ENCODE assay signal across 23 cellular contexts in the genomic region with DNA sequence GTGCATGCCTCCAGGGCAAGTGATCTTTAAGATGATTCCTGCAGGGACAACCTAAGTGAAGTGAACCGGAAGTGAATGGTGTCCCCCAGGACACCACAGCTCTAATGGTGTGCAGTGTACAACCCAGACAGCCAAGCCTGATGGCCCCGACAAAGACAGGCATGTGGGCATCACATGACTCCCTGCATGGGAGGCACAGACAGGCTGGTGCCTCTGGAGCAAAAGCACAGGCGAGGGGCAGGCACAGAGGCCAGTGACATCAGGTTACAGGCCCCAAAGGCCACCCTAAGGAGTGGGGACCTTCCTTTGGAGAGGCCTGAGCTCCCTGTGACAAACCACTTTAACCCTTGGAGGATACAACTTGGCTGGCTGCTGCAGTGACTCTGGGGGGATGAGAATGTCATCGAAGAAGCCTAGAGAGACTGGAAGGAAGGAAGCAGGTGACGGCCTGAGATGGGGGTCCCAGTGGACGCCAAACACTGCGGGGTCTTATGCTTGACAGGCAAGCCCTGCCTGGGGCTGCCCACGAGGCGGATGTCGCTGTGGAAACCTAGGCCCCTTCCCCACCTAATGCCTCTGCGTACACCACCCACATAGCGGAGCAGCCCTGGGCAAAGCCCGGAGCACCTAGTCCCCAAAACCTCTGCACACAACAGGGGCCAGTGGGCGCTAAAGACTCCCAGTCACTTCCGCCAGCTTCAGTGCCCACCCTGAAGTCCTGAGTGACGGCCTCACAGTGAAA. TPM values are rescaled to one million over a fixed set of nuclear protein-coding genes. Genes with fewer than 3 reads are reported as not detected.
DNase-seq lines count a peak whose midpoint lies in the region; ATAC-seq and TF ChIP-seq lines count a peak whose summit lies in the region.
"Had no signal": no experiment of that assay in that cellular context is flagged by ENCODE, and none has a peak within 500 bp of the region (broad histone marks: within the 10 kb centered on the region; RNA-seq: fewer than 3 reads in every experiment).

No MANE protein-coding gene starts in this region.

- no peak overlapping the region for H3K4me3 ChIP-seq in esophagus muscularis mucosa
- no peak overlapping the region for H3K4me3 ChIP-seq in CD8-positive, alpha-beta T cell (ENCODE audit: low read depth, low read length)
- H3K4me3 ChIP-seq: body of pancreas, skin epidermis, upper lobe of left lung had no signal

- no peaks in the 10 kb centered on the region for H3K27me3 ChIP-seq in esophagus muscularis mucosa
- H3K27me3 ChIP-seq in CD8-positive, alpha-beta T cell (ENCODE audit: insufficient read depth, low read length), result no peaks in the 10 kb centered on the region
- H3K27me3 ChIP-seq: body of pancreas, upper lobe of left lung had no signal

- no peak for TF ChIP-seq POLR2A in esophagus muscularis mucosa (IDR thresholded peaks at IDR 0.05; ENCODE audit: low read depth)

- no peak for TF ChIP-seq CTCF in esophagus muscularis mucosa (IDR thresholded peaks at IDR 0.05)
- no peak for TF ChIP-seq CTCF in nephron progenitor cell (IDR thresholded peaks at IDR 0.05)
- no peak for TF ChIP-seq CTCF in CD8-positive, alpha-beta T cell (IDR thresholded peaks at IDR 0.05)

- peak overlapping the region; percentile 19 for H3K27ac Mint-ChIP-seq in activated T-cell treated with anti-CD3 and anti-CD28 coated beads, Interleukin-2, amount 50 U/mL, for 24 hours
- H3K27ac Mint-ChIP-seq in activated T-cell treated with anti-CD3 and anti-CD28 coated beads, Interleukin-2, amount 50 U/mL, for 72 hours, result no peak overlapping the region
- H3K27ac Mint-ChIP-seq in nephron progenitor cell, result peak overlapping the region; percentile 45
- no peak overlapping the region for H3K27ac Mint-ChIP-seq in CD8-positive, alpha-beta T cell
- H3K27ac Mint-ChIP-seq: activated naive CD8-positive, alpha-beta T cell treated with anti-CD3 and anti-CD28 coated beads, Interleukin-2, amount 10 ng/mL, durations not matched to agents 7 days and 5 days had no signal

- ATAC-seq in activated T-cell treated with anti-CD3 and anti-CD28 coated beads, Interleukin-2, amount 50 U/mL, for 72 hours (replicated peaks in 1 of 2), result no peak
- no peak for ATAC-seq in CD8-positive, alpha-beta T cell
- ATAC-seq: body of pancreas; naive thymus-derived CD4-positive, alpha-beta T cell; Panc1; stimulated activated naive CD8-positive, alpha-beta T cell treated with anti-CD3 and anti-CD28 coated beads, Interleukin-15, amount 100 ng/mL, for 72 hours had no signal

- H3K9me3 Mint-ChIP-seq in activated T-cell treated with anti-CD3 and anti-CD28 coated beads, Interleukin-2, amount 50 U/mL, for 24 hours, result no peaks in the 10 kb centered on the region
- no peaks in the 10 kb centered on the region for H3K9me3 Mint-ChIP-seq in activated T-cell treated with anti-CD3 and anti-CD28 coated beads, Interleukin-2, amount 50 U/mL, for 72 hours
- no peaks in the 10 kb centered on the region for H3K9me3 Mint-ChIP-seq in nephron progenitor cell
- no peaks in the 10 kb centered on the region for H3K9me3 Mint-ChIP-seq in CD8-positive, alpha-beta T cell
- H3K9me3 Mint-ChIP-seq: activated naive CD8-positive, alpha-beta T cell treated with anti-CD3 and anti-CD28 coated beads, Interleukin-2, amount 10 ng/mL, durations not matched to agents 7 days and 5 days; H9; naive thymus-derived CD4-positive, alpha-beta T cell; stimulated activated naive CD8-positive, alpha-beta T cell treated with anti-CD3 and anti-CD28 coated beads, Interleukin-15, amount 100 ng/mL, for 72 hours had no signal

- peaks cover 28 to 73% (median 61%) of the 10 kb centered on the region in 4 donors for H3K36me3 ChIP-seq in esophagus muscularis mucosa
- H3K36me3 ChIP-seq in CD8-positive, alpha-beta T cell (ENCODE audit: insufficient read depth, low read length), result peaks cover 52% of the 10 kb centered on the region

- H3K36me3 Mint-ChIP-seq in activated T-cell treated with anti-CD3 and anti-CD28 coated beads, Interleukin-2, amount 50 U/mL, for 24 hours (ENCODE audit: low read depth), result peaks cover 83% of the 10 kb centered on the region
- peaks cover 2 to 11% of the 10 kb centered on the region in 2 donors for H3K36me3 Mint-ChIP-seq in activated T-cell treated with anti-CD3 and anti-CD28 coated beads, Interleukin-2, amount 50 U/mL, for 72 hours (ENCODE audit: insufficient read depth in 2 of 2)
- peaks cover 31% of the 10 kb centered on the region for H3K36me3 Mint-ChIP-seq in nephron progenitor cell (ENCODE audit: low read depth)
- peaks cover 61% of the 10 kb centered on the region for H3K36me3 Mint-ChIP-seq in CD8-positive, alpha-beta T cell

- H3K4me1 ChIP-seq in esophagus muscularis mucosa, result peaks cover 20 to 29% (median 24%) of the 10 kb centered on the region in 4 donors
- H3K4me1 ChIP-seq in CD8-positive, alpha-beta T cell (ENCODE audit: insufficient read depth, low read length), result no peaks in the 10 kb centered on the region
- H3K4me1 ChIP-seq: body of pancreas had no signal

- intact Hi-C loops in esophagus muscularis mucosa (cut with DNase I), result no loop called here
- intact Hi-C loops in CD8-positive, alpha-beta T cell (cut with DNase I, micrococcal nuclease), result no loop called here

- H3K27ac ChIP-seq in esophagus muscularis mucosa (replicated peaks in 1 of 4) (peak overlapping the region; percentile 52 to 78 (median 66)), temporal lobe (ENCODE audit: low read depth, low read length) (peak overlapping the region; percentile 70)
- H3K27ac ChIP-seq in CD8-positive, alpha-beta T cell (ENCODE audit: low read depth, low read length), result no peak overlapping the region
- H3K27ac ChIP-seq: skin epidermis had no signal

- TF ChIP-seq EP300 in esophagus muscularis mucosa (IDR thresholded peaks at IDR 0.05), result no peak

- no peaks in the 10 kb centered on the region for H3K9me3 ChIP-seq in esophagus muscularis mucosa
- no peaks in the 10 kb centered on the region for H3K9me3 ChIP-seq in CD8-positive, alpha-beta T cell (ENCODE audit: low read length)
- H3K9me3 ChIP-seq: body of pancreas, SK-N-SH, upper lobe of left lung had no signal

- CTCF ChIA-PET in CD8-positive, alpha-beta T cell (lab: Charles Lee), result interaction anchor here (1.7 to 2.1 kb wide), 2 partner anchors 14 to 128 kb away, joined by 10 to 24 read pairs; no protein-coding TSS in a partner anchor

- H3K4me1 Mint-ChIP-seq in activated T-cell treated with anti-CD3 and anti-CD28 coated beads, Interleukin-2, amount 50 U/mL, for 24 hours (ENCODE audit: low read depth), result peaks cover 5% of the 10 kb centered on the region
- H3K4me1 Mint-ChIP-seq in activated T-cell treated with anti-CD3 and anti-CD28 coated beads, Interleukin-2, amount 50 U/mL, for 72 hours (ENCODE audit: low read depth), result no peaks in the 10 kb centered on the region
- peaks cover 19% of the 10 kb centered on the region for H3K4me1 Mint-ChIP-seq in nephron progenitor cell
- no peaks in the 10 kb centered on the region for H3K4me1 Mint-ChIP-seq in CD8-positive, alpha-beta T cell (ENCODE audit: low read depth)

- no peak overlapping the region for H3K4me3 Mint-ChIP-seq in activated T-cell treated with anti-CD3 and anti-CD28 coated beads, Interleukin-2, amount 50 U/mL, for 24 hours
- H3K4me3 Mint-ChIP-seq in activated T-cell treated with anti-CD3 and anti-CD28 coated beads, Interleukin-2, amount 50 U/mL, for 72 hours, result no peak overlapping the region
- no peak overlapping the region for H3K4me3 Mint-ChIP-seq in nephron progenitor cell
- H3K4me3 Mint-ChIP-seq in CD8-positive, alpha-beta T cell, result no peak overlapping the region
- H3K4me3 Mint-ChIP-seq: activated naive CD8-positive, alpha-beta T cell treated with anti-CD3 and anti-CD28 coated beads, Interleukin-2, amount 10 ng/mL, durations not matched to agents 7 days and 5 days; H9; naive thymus-derived CD4-positive, alpha-beta T cell; stimulated activated naive CD8-positive, alpha-beta T cell treated with anti-CD3 and anti-CD28 coated beads, Interleukin-15, amount 100 ng/mL, for 72 hours had no signal

- DNase-seq in activated T-cell treated with anti-CD3 and anti-CD28 coated beads, Interleukin-2, amount 50 U/mL, for 24 hours, result no peak
- DNase-seq in activated T-cell treated with anti-CD3 and anti-CD28 coated beads, Interleukin-2, amount 50 U/mL, for 72 hours, result no peak
- DNase-seq in esophagus muscularis mucosa (ENCODE audit: extremely low spot score), result no peak
- DNase-seq in nephron progenitor cell, result no peak
- no peak for DNase-seq in NOMO-1 treated with DMSO at 0.1 percent for 48 hours (lab: John Stamatoyannopoulos, UW; ENCODE audit: unreplicated experiment)
- no peak for DNase-seq in NAMALWA (ENCODE audit: low spot score)
- DNase-seq in CD8-positive, alpha-beta T cell, result no peak
- DNase-seq: activated CD8-positive, alpha-beta memory T cell treated with anti-CD3 and anti-CD28 coated beads for 24 hours; activated naive CD8-positive, alpha-beta T cell treated with anti-CD3 and anti-CD28 coated beads, Interleukin-2, amount 10 ng/mL, durations not matched to agents 7 days and 5 days; body of pancreas; H9; Karpas-422; naive thymus-derived CD4-positive, alpha-beta T cell; NCI-H1048; NCI-H187 treated with DMSO at 0.1 percent for 48 hours; SK-N-SH; stimulated activated naive CD8-positive, alpha-beta T cell treated with anti-CD3 and anti-CD28 coated beads, Interleukin-15, amount 100 ng/mL, for 72 hours had no signal

- 94% methylated on average over 7 of the region's 16 CpGs for WGBS in esophagus muscularis mucosa

- POLR2A ChIA-PET in CD8-positive, alpha-beta T cell (lab: Charles Lee), result interaction anchor here (1.0 kb wide), 1 partner anchor 128 kb away, joined by 3 read pairs; no protein-coding TSS in a partner anchor

- no peaks in the 10 kb centered on the region for H3K27me3 Mint-ChIP-seq in activated T-cell treated with anti-CD3 and anti-CD28 coated beads, Interleukin-2, amount 50 U/mL, for 24 hours
- H3K27me3 Mint-ChIP-seq in activated T-cell treated with anti-CD3 and anti-CD28 coated beads, Interleukin-2, amount 50 U/mL, for 72 hours (ENCODE audit: low read depth), result no peaks in the 10 kb centered on the region
- no peaks in the 10 kb centered on the region for H3K27me3 Mint-ChIP-seq in nephron progenitor cell (ENCODE audit: low read depth, poor library complexity)
- H3K27me3 Mint-ChIP-seq in CD8-positive, alpha-beta T cell (ENCODE audit: low read depth), result no peaks in the 10 kb centered on the region
- H3K27me3 Mint-ChIP-seq: activated naive CD8-positive, alpha-beta T cell treated with anti-CD3 and anti-CD28 coated beads, Interleukin-2, amount 10 ng/mL, durations not matched to agents 7 days and 5 days; naive thymus-derived CD4-positive, alpha-beta T cell; stimulated activated naive CD8-positive, alpha-beta T cell treated with anti-CD3 and anti-CD28 coated beads, Interleukin-15, amount 100 ng/mL, for 72 hours had no signal

RNA-seq across cellular contexts. Expression of gene POLR3H, which starts 12.4 kb away (rescaled TPM):
- 10 to 100 TPM; 11.6 to 15.6 TPM for total RNA-seq in activated T-cell treated with anti-CD3 and anti-CD28 coated beads, Interleukin-2, amount 50 U/mL, for 72 hours
- total RNA-seq in esophagus muscularis mucosa (10 to 100 TPM; 20.9 to 28.2 (median 23.0) TPM), temporal lobe (20.4 TPM)
- 10 to 100 TPM; 11.2 to 11.7 TPM for total RNA-seq in CD8-positive, alpha-beta T cell

RNA-seq across cellular contexts. Expression of gene CSDC2, which starts 28.9 kb away (rescaled TPM):
- not detected for total RNA-seq in activated T-cell treated with anti-CD3 and anti-CD28 coated beads, Interleukin-2, amount 50 U/mL, for 72 hours
- total RNA-seq in esophagus muscularis mucosa (10 to 100 TPM in 1 of 4 donors, 1 to 10 TPM in 3; 2.9 to 12.4 (median 7.1) TPM), temporal lobe (11.8 TPM)
- total RNA-seq in CD8-positive, alpha-beta T cell, result not detected
- total RNA-seq: activated naive CD8-positive, alpha-beta T cell treated with anti-CD3 and anti-CD28 coated beads, Interleukin-2, amount 10 ng/mL, durations not matched to agents 7 days and 5 days; dermis microvascular lymphatic vessel endothelial cell; HT-29; naive thymus-derived CD4-positive, alpha-beta T cell had no signal

RNA-seq across cellular contexts. Expression of gene PMM1, which starts 57.7 kb away (rescaled TPM):
- total RNA-seq in activated T-cell treated with anti-CD3 and anti-CD28 coated beads, Interleukin-2, amount 50 U/mL, for 72 hours, result 10 to 100 TPM; 84.3 to 86.2 TPM
- total RNA-seq in esophagus muscularis mucosa, result 10 to 100 TPM; 37.4 to 54.2 (median 39.3) TPM
- total RNA-seq in temporal lobe, result 22.6 TPM
- 10 to 100 TPM; 19.1 to 22.4 TPM for total RNA-seq in CD8-positive, alpha-beta T cell

Comparison
In these comparisons a context has a peak if more than half of its experiments do, and no peak if none do; other contexts are left out.
1. H3K27ac Mint-ChIP-seq: peak in activated T-cell treated with anti-CD3 and anti-CD28 coated beads, Interleukin-2, amount 50 U/mL, for 24 hours (single experiment) and nephron progenitor cell (single experiment); none in activated T-cell treated with anti-CD3 and anti-CD28 coated beads, Interleukin-2, amount 50 U/mL, for 72 hours (single experiment) and CD8-positive, alpha-beta T cell (single experiment).